8 cellular contexts compared by ENCODE assay signal in genomic region chr5:107669543-107670027, GRCh38. TPM values are rescaled to one million over a fixed set of nuclear protein-coding genes. Genes with fewer than 3 reads are reported as not detected.
DNase-seq lines count a peak whose midpoint lies in the region; ATAC-seq and TF ChIP-seq lines count a peak whose summit lies in the region.

No MANE protein-coding gene starts in this region.

- CTCF ChIA-PET in WTC11 (lab: Charles Lee) = interaction anchor here (0.7 to 1.3 kb wide), 3 partner anchors 97 to 421 kb away, joined by 4 to 8 read pairs (median 4); no protein-coding TSS in a partner anchor

- H3K27me3 Mint-ChIP-seq in WTC11 (ENCODE audit: low read depth) (peaks cover 36% of the 10 kb centered on the region), neural crest cell (ENCODE audit: low read depth) (no peaks in the 10 kb centered on the region)

- POLR2A ChIA-PET in WTC11 (lab: Charles Lee) = interaction anchor here (0.7 kb wide), 1 partner anchor 243 kb away, joined by 4 read pairs; no protein-coding TSS in a partner anchor

- ATAC-seq in WTC11 = 0 out of 2 replicates have a peak, but pooled peaks have one; percentile 0
- ATAC-seq in GM18907 (IDR thresholded peaks at IDR 0.05; ENCODE audit: unreplicated experiment) = no peak
- no peak for ATAC-seq in GM21447 (IDR thresholded peaks at IDR 0.05; ENCODE audit: unreplicated experiment)

- H3K9me3 Mint-ChIP-seq in WTC11 (no peaks in the 10 kb centered on the region), neural crest cell (no peaks in the 10 kb centered on the region)

- H3K27me3 ChIP-seq in HAP-1 (ENCODE audit: low read depth) = no peaks in the 10 kb centered on the region

- H3K4me1 ChIP-seq in HAP-1 = peaks cover 24% of the 10 kb centered on the region

- H3K36me3 Mint-ChIP-seq in WTC11 (no peaks in the 10 kb centered on the region), neural crest cell (ENCODE audit: low read depth) (no peaks in the 10 kb centered on the region)

- H3K27ac Mint-ChIP-seq in WTC11 (no peak overlapping the region), neural crest cell (ENCODE audit: unreplicated experiment) (peak overlapping the region; percentile 94)

- TF ChIP-seq CTCF in WTC11 (IDR thresholded peaks at IDR 0.05) = no peak
- TF ChIP-seq CTCF in foreskin fibroblast (IDR thresholded peaks at IDR 0.05; ENCODE audit: low read depth, low read length) = no peak
- TF ChIP-seq CTCF in neural crest cell (conservative IDR thresholded peaks at IDR 0.05) = no peak

- DNase-seq in AG20443 (ENCODE audit: low spot score) (peak; percentile 21), HAP-1 (ENCODE audit: low spot score in 2 of 2) (peak in 1 of 2 experiments; percentile 64), WTC11 (ENCODE audit: low spot score) (peak; percentile 64), foreskin fibroblast (peak; percentile 40 to 76), neural crest cell (ENCODE audit: low read depth, low spot score) (peak; percentile 26), medulla oblongata (ENCODE audit: extremely low spot score) (no peak)

- H3K4me3 ChIP-seq in HAP-1 (peak overlapping the region; percentile 67), foreskin fibroblast (ENCODE audit: low read depth in 1 of 2, low read length in 2 of 2) (peak overlapping the region; percentile 52 to 80)

- peak overlapping the region; percentile 92 for H3K4me3 Mint-ChIP-seq in WTC11
- H3K4me3 Mint-ChIP-seq in neural crest cell = peak overlapping the region; percentile 95

- H3K36me3 ChIP-seq in HAP-1 (replicated peaks) = no peaks in the 10 kb centered on the region; the same call in 1 of the 2 replicates

- H3K4me1 Mint-ChIP-seq in WTC11 = peaks cover 26% of the 10 kb centered on the region
- peaks cover 36% of the 10 kb centered on the region for H3K4me1 Mint-ChIP-seq in neural crest cell

- H3K9me3 ChIP-seq in HAP-1 = no peaks in the 10 kb centered on the region

- in situ Hi-C loops in HAP-1 (cut with MboI; ENCODE audit: low sequenced_read_pairs) = loop anchor here (25.0 kb wide), 2 partner anchors 207 to 432 kb away; no protein-coding TSS in a partner anchor

TF ChIP-seq in WTC11, 78 proteins besides CTCF, POLR2A, EP300 and RAD21:
- no peak for TF ChIP-seq CDX4 (CRISPR knock-in tag; IDR thresholded peaks at IDR 0.05; ENCODE audit: borderline replicate concordance)
- TF ChIP-seq KAT7 (CRISPR knock-in tag; IDR thresholded peaks at IDR 0.05; ENCODE audit: borderline replicate concordance) = 0 out of 2 replicates have a peak, but pooled peaks have one; percentile 50

RNA-seq across cellular contexts. Expression of gene EFNA5, which starts 1.2 kb away (rescaled TPM):
- total RNA-seq in WTC11 (2021) = 17.4 to 23.6 TPM (median 23.2 TPM) in 3 replicates
- total RNA-seq in neural crest cell = 42.2 and 43.0 TPM in 2 replicates
